8 cellular contexts compared by ENCODE assay signal in the genomic region with DNA sequence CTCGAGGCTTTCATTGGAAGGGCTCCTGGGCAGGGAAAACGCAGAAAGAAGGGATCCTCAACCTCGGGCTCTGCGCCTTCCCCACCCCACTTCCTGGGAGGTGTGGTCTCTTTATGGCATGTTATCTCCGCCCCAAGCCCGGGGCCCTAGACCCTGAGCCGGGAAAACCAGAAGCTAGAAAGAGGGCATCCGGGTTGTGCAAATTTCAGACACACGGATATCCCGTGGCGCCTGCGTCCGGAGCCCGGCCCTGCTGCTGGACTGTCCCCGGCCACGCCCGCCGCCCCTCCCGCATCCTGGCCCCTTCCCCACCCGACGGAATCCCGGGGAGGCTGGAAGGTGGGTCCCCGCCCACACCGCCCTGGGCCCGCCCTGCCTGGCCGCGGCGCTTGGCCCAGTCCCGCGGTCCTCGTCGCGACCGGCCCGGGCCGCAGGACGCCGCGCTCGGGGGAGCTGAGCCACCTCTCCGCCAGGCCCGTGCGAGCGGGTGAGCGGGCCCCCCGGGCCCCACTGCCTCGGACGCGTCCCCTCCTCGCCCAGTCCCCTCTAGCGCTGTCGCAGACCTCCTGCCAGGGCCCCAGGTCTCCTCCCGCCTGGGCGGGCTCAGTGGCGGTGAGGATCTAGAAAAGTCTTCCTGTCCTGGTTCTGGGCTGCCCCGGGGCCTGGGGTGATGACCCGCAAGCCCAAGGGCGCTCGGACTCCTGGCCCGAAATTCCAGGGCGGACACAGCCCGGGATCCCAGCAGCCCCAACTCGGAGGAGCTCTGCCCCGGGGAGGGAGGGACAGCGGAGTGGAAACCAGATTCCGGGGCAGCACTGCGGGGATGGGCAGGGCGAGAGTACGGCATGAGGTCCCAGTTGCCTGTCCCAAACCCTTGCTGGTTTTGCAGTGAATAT. TPM values are rescaled to one million over a fixed set of nuclear protein-coding genes. Genes with fewer than 3 reads are reported as not detected.
DNase-seq lines count a peak whose midpoint lies in the region; ATAC-seq and TF ChIP-seq lines count a peak whose summit lies in the region.

Gene SLC16A5 (plus strand): TSS at position 397 of the 896 bp plus-strand sequence. CDS start 5,683 bp downstream, outside the sequence.

- peak within 1 kb of the TSS; percentile 66 to 83 for H3K27ac Mint-ChIP-seq in effector memory CD8-positive, alpha-beta T cell

- peaks cover 20% of the 10 kb centered on the region for H3K4me1 ChIP-seq in IMR-90 (ENCODE audit: control insufficient read depth, insufficient read depth, low read length)
- H3K4me1 ChIP-seq in lung (ENCODE audit: control insufficient read depth in 2 of 2, insufficient read depth in 2 of 2, low read length in 2 of 2) = peaks cover 0 to 29% of the 10 kb centered on the region in 2 donors
- H3K4me1 ChIP-seq in testis = peaks cover 14% of the 10 kb centered on the region

- peak within 1 kb of the TSS; percentile 34; the same call in 1 of the 2 replicates for H2BK20ac ChIP-seq in IMR-90 (ENCODE audit: low read depth, low read length)

- H3K27ac ChIP-seq in IMR-90 (ENCODE audit: insufficient read depth, low read length) (peak within 1 kb of the TSS; percentile 64), lung (ENCODE audit: low read depth in 1 of 2, low read length in 1 of 2) (peak within 1 kb of the TSS; percentile 92 to 99), testis (peak within 1 kb of the TSS in 1 of 2 donors; percentile 39)

- ATAC-seq in IMR-90 (ENCODE audit: low read depth) (peak; percentile 84), lung (ENCODE audit: insufficient read depth, low FRiP score) (peak; percentile 90)
- peak; percentile 78 for ATAC-seq in effector memory CD8-positive, alpha-beta T cell (replicated peaks)

- peak within 1 kb of the TSS; percentile 93 for H2AK5ac ChIP-seq in IMR-90 (ENCODE audit: low read depth, low read length)

- H3K4me3 Mint-ChIP-seq in effector memory CD8-positive, alpha-beta T cell = peak within 1 kb of the TSS; percentile 65 to 73

- CTCF ChIA-PET in IMR-90 (lab: Yijun Ruan, JAX) = interaction anchor here (0.6 kb wide), 1 partner anchor 84 kb away, joined by 5 read pairs; no protein-coding TSS in a partner anchor

- TF ChIP-seq CTCF in IMR-90 (conservative IDR thresholded peaks at IDR 0.05; ENCODE audit: low read depth, low read length) (no peak), lung (IDR thresholded peaks at IDR 0.05; ENCODE audit: control extremely low read depth, extremely low read depth) (no peak), testis (IDR thresholded peaks at IDR 0.05) (no peak)

- H2AK9ac ChIP-seq in IMR-90 (replicated peaks; ENCODE audit: low read depth, low read length, poor library complexity) = peak within 1 kb of the TSS; percentile 99

- H3K9me3 ChIP-seq in IMR-90 (ENCODE audit: control insufficient read depth, insufficient read depth, low read length) (no peaks in the 10 kb centered on the region), lung (ENCODE audit: control insufficient read depth in 2 of 2, insufficient read depth in 1 of 2, low read length in 1 of 2) (no peaks in the 10 kb centered on the region), testis (no peaks in the 10 kb centered on the region)

- no peaks in the 10 kb centered on the region for H3K27me3 ChIP-seq in IMR-90 (ENCODE audit: control insufficient read depth, insufficient read depth, low read length)
- no peaks in the 10 kb centered on the region for H3K27me3 ChIP-seq in lung (ENCODE audit: control insufficient read depth, insufficient read depth)
- no peaks in the 10 kb centered on the region for H3K27me3 ChIP-seq in testis

- no peaks in the 10 kb centered on the region for H3K36me3 Mint-ChIP-seq in effector memory CD8-positive, alpha-beta T cell (ENCODE audit: insufficient read depth)

- H3K18ac ChIP-seq in IMR-90 (ENCODE audit: low read depth, low read length) = peak within 1 kb of the TSS; percentile 31; the same call in 1 of the 2 replicates

- H4K91ac ChIP-seq in IMR-90 (ENCODE audit: insufficient read depth, low read depth, low read length) = peak within 1 kb of the TSS; percentile 100

- peaks cover 0 to 28% of the 10 kb centered on the region in 2 experiments; a peak in 3 of 4 replicates for H3K79me1 ChIP-seq in IMR-90 (ENCODE audit: low read depth in 1 of 2, low read length in 2 of 2)

- H3K36me3 ChIP-seq in IMR-90 (ENCODE audit: control insufficient read depth, insufficient read depth, low read length) = no peaks in the 10 kb centered on the region
- no peaks in the 10 kb centered on the region for H3K36me3 ChIP-seq in lung (ENCODE audit: control insufficient read depth in 2 of 2, insufficient read depth in 2 of 2, low read length in 2 of 2)
- H3K36me3 ChIP-seq in testis (ENCODE audit: low read depth, missing control alignments) = no peaks in the 10 kb centered on the region

- intact Hi-C loops in IMR-90 (cut with micrococcal nuclease) (no loop called here), testis (cut with DNase I; ENCODE audit: low total_unique reads) (no loop called here)

- H3K23ac ChIP-seq in IMR-90 (ENCODE audit: low read depth, low read length) = peak within 1 kb of the TSS; percentile 97

- peak within 1 kb of the TSS; percentile 51 for H2BK5ac ChIP-seq in IMR-90 (ENCODE audit: low read depth, low read length, poor library complexity, severe bottlenecking)

- H3K4me1 Mint-ChIP-seq in effector memory CD8-positive, alpha-beta T cell (ENCODE audit: low read depth in 2 of 2) = peaks cover 3 to 14% of the 10 kb centered on the region in 2 donors

- H4K20me1 ChIP-seq in IMR-90 (ENCODE audit: insufficient read depth, low read length) = no peaks in the 10 kb centered on the region

- WGBS in IMR-90 (ENCODE audit: extremely low coverage in 2 of 2, insufficient read length in 1 of 2), 2 experiments = 14% methylated on average over 52 of the region's 69 CpGs; no CpG with 5 or more reads in 1 of the 2 experiments
- 2 to 4% methylated on average over 58 to 69 of the region's 69 CpGs for WGBS in lung, 2 donors
- WGBS in testis, 2 donors = 5 to 13% methylated on average over 20 to 69 of the region's 69 CpGs

- H3K4me3 ChIP-seq in IMR-90 (ENCODE audit: insufficient read depth, low read depth, low read length) (peak within 1 kb of the TSS; percentile 37), lung (peak within 1 kb of the TSS; percentile 66), testis (peak within 1 kb of the TSS; percentile 34 to 52)

- H2BK120ac ChIP-seq in IMR-90 (ENCODE audit: low read depth, low read length) = peak within 1 kb of the TSS; percentile 90

- H3K4ac ChIP-seq in IMR-90 (ENCODE audit: low read depth, low read length) = peak within 1 kb of the TSS; percentile 99

- H4K8ac ChIP-seq in IMR-90 (ENCODE audit: low read depth in 2 of 2, low read length in 2 of 2) = peak within 1 kb of the TSS; percentile 94 to 100

- in situ Hi-C loops in IMR-90 (cut with MboI; ENCODE audit: low sequenced_read_pairs) = no loop called here

- TF ChIP-seq RAD21 in IMR-90 (IDR thresholded peaks at IDR 0.05; ENCODE audit: low read length) = no peak

- H3K9ac ChIP-seq in IMR-90 (ENCODE audit: low read depth, low read length) = peak within 1 kb of the TSS; percentile 73

- POLR2A ChIA-PET in IMR-90 (lab: Charles Lee; ENCODE audit: unreplicated experiment) = no interaction called here

- H2BK15ac ChIP-seq in IMR-90 (ENCODE audit: low read depth, low read length) = peak within 1 kb of the TSS; percentile 74; the same call in 1 of the 3 replicates

- peak within 1 kb of the TSS; percentile 51 for H3K4me2 ChIP-seq in IMR-90 (ENCODE audit: low read depth, low read length)

- no peaks in the 10 kb centered on the region for H3K9me3 Mint-ChIP-seq in effector memory CD8-positive, alpha-beta T cell

- no TSS peak for BruUV-seq in IMR-90 (replicated peaks; lab: Mats Ljungman, UMichigan)

- TF ChIP-seq POLR2A in IMR-90 (IDR thresholded peaks at IDR 0.05; ENCODE audit: low read depth, low read length) = no peak
- TF ChIP-seq POLR2A in testis (IDR thresholded peaks at IDR 0.05) = no peak

- peaks cover 0 to 2% of the 10 kb centered on the region in 2 donors for H3K27me3 Mint-ChIP-seq in effector memory CD8-positive, alpha-beta T cell

- peak within 1 kb of the TSS; percentile 72 for H3K56ac ChIP-seq in IMR-90 (ENCODE audit: extremely low read depth, insufficient read depth, low read length)

- dilution Hi-C loops in IMR-90 (cut with HindIII; ENCODE audit: low sequenced_read_pairs, unreplicated experiment) = no loop called here

- H4K5ac ChIP-seq in IMR-90 (ENCODE audit: low read depth, low read length) = peak within 1 kb of the TSS; percentile 86

- peak within 1 kb of the TSS; percentile 100 for H3K14ac ChIP-seq in IMR-90 (replicated peaks; ENCODE audit: low read depth, low read length)

- DNase-seq in NCI-H526 (lab: John Stamatoyannopoulos, UW) (peak; percentile 35 to 63), NCI-H526 treated with DMSO at 0.1 percent for 48 hours (lab: John Stamatoyannopoulos, UW) (no peak), IMR-90 (peak; percentile 55), lung (ENCODE audit: low spot score) (peak; percentile 95), testis (peak; percentile 66), NCI-H187 (lab: John Stamatoyannopoulos, UW) (no peak)
- peak; percentile 58 to 69 for DNase-seq in activated CD4-positive, alpha-beta T cell treated with anti-CD3 and anti-CD28 coated beads, Interleukin-2, amount 50 U/mL, for 48 hours
- DNase-seq in effector memory CD8-positive, alpha-beta T cell = peak in 1 of 3 experiments; percentile 10

- H2AFZ ChIP-seq in IMR-90 (replicated peaks; ENCODE audit: low read length, poor library complexity) = peak within 1 kb of the TSS; percentile 99

- H3K9me1 ChIP-seq in IMR-90 (ENCODE audit: insufficient read depth, low read length) = peaks cover 15% of the 10 kb centered on the region

TF ChIP-seq in IMR-90, 13 proteins besides CTCF, POLR2A, EP300 and RAD21:
- TF ChIP-seq MAZ (IDR thresholded peaks at IDR 0.05; ENCODE audit: borderline replicate concordance, low read depth, low read length) (peak; percentile 67; the same call in 1 of the 2 replicates), RCOR1 (IDR thresholded peaks at IDR 0.05; ENCODE audit: insufficient replicate concordance, low read length) (no peak)

RNA-seq across cellular contexts. Expression of gene SLC16A5, which starts in this region (rescaled TPM):
- total RNA-seq in IMR-90 (2012; rRNA removed) (1.1 and 1.8 TPM in 2 replicates), lung (10 to 100 TPM; 36.7 to 74.0 TPM), testis (10 to 100 TPM in 1 of 2 donors, 1 to 10 TPM in 1; 6.4 to 11.1 TPM)
- polyA plus RNA-seq in IMR-90 (2012; rRNA removed) (5.9 and 7.1 TPM in 2 replicates), lung (10 to 100 TPM; 27.9 to 48.0 TPM), testis (ENCODE audit: insufficient read depth, low read depth, low replicate concordance) (6.9 TPM)
- 1.9 and 9.5 TPM in 2 replicates for polyA plus RNA-seq in IMR-90 (2012; cell fraction: cytosol; rRNA removed)
- 19.4 and 39.3 TPM in 2 replicates for polyA plus RNA-seq in IMR-90 (2012; cell fraction: nucleus; rRNA removed; ENCODE audit: low replicate concordance)

Comparison
In these comparisons a context has a peak if more than half of its experiments do, and no peak if none do; other contexts are left out.
1. DNase-seq: peak in NCI-H526 (2 of 2), IMR-90 (single experiment), activated CD4-positive, alpha-beta T cell treated with anti-CD3 and anti-CD28 coated beads, Interleukin-2, amount 50 U/mL, for 48 hours (2 of 2), lung (single experiment) and testis (single experiment); none in NCI-H526 treated with DMSO at 0.1 percent for 48 hours (single experiment) and NCI-H187 (0 of 2).
2. Peak in every context shown above with its lines, with median percentiles within 50 percentile points of each other: ATAC-seq and H3K4me3 ChIP-seq.